ENCODE assay signal across 8 cellular contexts in the genomic region with DNA sequence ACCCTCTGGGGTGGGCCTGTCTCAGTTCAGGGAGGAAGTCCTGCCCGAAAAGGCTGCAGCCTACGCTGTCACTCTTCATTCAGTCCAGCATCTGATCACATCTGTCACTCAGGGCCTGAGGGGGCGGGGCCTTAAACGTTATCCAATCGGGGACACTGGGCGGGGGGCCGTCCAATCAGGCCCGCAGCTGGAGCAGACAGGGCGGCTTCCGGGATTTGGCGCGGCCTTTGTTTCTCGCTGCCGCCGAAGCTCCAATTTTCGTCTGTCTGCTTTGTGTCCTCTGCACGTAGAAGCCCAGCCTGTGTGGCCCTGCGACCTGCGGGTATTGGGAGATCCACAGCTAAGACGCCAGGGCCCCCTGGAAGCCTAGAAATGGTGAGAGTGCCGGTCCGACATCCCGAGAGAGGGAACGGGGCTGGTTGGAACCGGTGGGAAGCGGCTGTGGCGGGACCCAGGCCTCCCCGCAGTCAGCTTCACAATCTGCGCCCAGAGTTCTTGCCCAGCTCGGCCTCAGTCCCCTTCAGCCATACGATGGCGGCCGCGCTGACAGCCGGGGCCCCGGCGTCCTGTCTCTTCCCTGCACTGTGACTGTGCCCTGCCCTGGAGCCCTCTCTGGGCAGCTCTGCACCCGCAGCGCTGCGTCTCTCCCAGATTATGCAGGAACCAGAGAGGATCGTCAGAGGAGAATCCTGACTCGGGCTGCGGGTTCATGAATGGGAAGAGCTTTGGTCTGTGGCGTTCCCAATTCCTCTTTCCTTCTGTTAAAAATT. TPM values are rescaled to one million over a fixed set of nuclear protein-coding genes. Genes with fewer than 3 reads are reported as not detected.
A peak's percentile ranks its signal among the peaks of the same experiment; 100 is the strongest.
DNase-seq lines count a peak whose midpoint lies in the region; ATAC-seq, FAIRE-seq and TF ChIP-seq lines count a peak whose summit lies in the region.

TSS of gene ZNF730 (plus strand) at position 224 of the 770 bp plus-strand sequence. CDS start at position 373, 149 bp downstream.

- peaks cover 10 to 28% (median 15%) of the 10 kb centered on the region in 5 donors for H3K27me3 Mint-ChIP-seq in naive thymus-derived CD8-positive, alpha-beta T cell

- H3K27ac Mint-ChIP-seq in naive thymus-derived CD8-positive, alpha-beta T cell, result peak within 1 kb of the TSS in 6 of 10 donors; percentile 15 to 66 (median 48)

- H3K4me1 Mint-ChIP-seq in naive thymus-derived CD8-positive, alpha-beta T cell, result peaks cover 2 to 13% (median 13%) of the 10 kb centered on the region in 4 donors

- POLR2A ChIA-PET in naive thymus-derived CD8-positive, alpha-beta T cell (lab: Charles Lee), result interaction anchor here (0.8 kb wide), 1 partner anchor 157 kb away, joined by 3 read pairs; no protein-coding TSS in a partner anchor

- peak; percentile 72 for ATAC-seq in HG02884 (IDR thresholded peaks at IDR 0.05; ENCODE audit: unreplicated experiment)
- ATAC-seq in naive thymus-derived CD8-positive, alpha-beta T cell, result peak; percentile 75 to 77

- H3K4me3 Mint-ChIP-seq in naive thymus-derived CD8-positive, alpha-beta T cell, result peak within 1 kb of the TSS; percentile 77 to 86 (median 82)

- H3K9me3 Mint-ChIP-seq in naive thymus-derived CD8-positive, alpha-beta T cell, result peaks cover 0 to 36% (median 3%) of the 10 kb centered on the region in 9 donors

- H3K36me3 Mint-ChIP-seq in naive thymus-derived CD8-positive, alpha-beta T cell, result peaks cover 0 to 2% (median 0%) of the 10 kb centered on the region in 3 donors

- in situ Hi-C loops in G401 (cut with HindIII; ENCODE audit: low sequenced_read_pairs), result no loop called here

- peak; percentile 57 for DNase-seq in G401 (ENCODE audit: low spot score)
- DNase-seq in NCI-H345 treated with DMSO at 0.1 percent for 48 hours (lab: John Stamatoyannopoulos, UW; ENCODE audit: unreplicated experiment), result peak; percentile 8
- DNase-seq in activated T-cell treated with anti-CD3 and anti-CD28 coated beads for 48 hours (ENCODE audit: low read depth), result peak; percentile 42
- peak; percentile 49 for DNase-seq in fibroblast of peridontal ligament (ENCODE audit: extremely low read depth)
- DNase-seq in naive thymus-derived CD8-positive, alpha-beta T cell, result peak in 8 of 10 donors; percentile 8 to 34 (median 26)
- peak in 4 of 6 experiments; percentile 11 to 47 (median 14) for DNase-seq in stimulated activated naive CD4-positive, alpha-beta T cell (lab: John Stamatoyannopoulos, UW)
- no peak for DNase-seq in D721Med (ENCODE audit: insufficient read length, low spot score)

- FAIRE-seq in D721Med (lab: Jason Lieb, UNC), result no peak

- TF ChIP-seq CTCF in D721Med (IDR thresholded peaks at IDR 0.05; ENCODE audit: insufficient read depth, missing control alignments), result no peak

RNA-seq across cellular contexts. Expression of gene ZNF730, which starts in this region (rescaled TPM):
- 4.3 TPM in 2 replicates for total RNA-seq in G401 (2014; rRNA removed; shearing (Covaris generic))
- total RNA-seq in naive thymus-derived CD8-positive, alpha-beta T cell, result not detected
- not detected for polyA plus RNA-seq in naive thymus-derived CD8-positive, alpha-beta T cell

Comparison
In these comparisons a context has a peak if more than half of its experiments do, and no peak if none do; other contexts are left out.
1. Peak in DNase-seq and ATAC-seq in naive thymus-derived CD8-positive, alpha-beta T cell; RNA of the gene not detected or under 1 TPM.